ENCODE assay signal across 8 cellular contexts in the genomic region with DNA sequence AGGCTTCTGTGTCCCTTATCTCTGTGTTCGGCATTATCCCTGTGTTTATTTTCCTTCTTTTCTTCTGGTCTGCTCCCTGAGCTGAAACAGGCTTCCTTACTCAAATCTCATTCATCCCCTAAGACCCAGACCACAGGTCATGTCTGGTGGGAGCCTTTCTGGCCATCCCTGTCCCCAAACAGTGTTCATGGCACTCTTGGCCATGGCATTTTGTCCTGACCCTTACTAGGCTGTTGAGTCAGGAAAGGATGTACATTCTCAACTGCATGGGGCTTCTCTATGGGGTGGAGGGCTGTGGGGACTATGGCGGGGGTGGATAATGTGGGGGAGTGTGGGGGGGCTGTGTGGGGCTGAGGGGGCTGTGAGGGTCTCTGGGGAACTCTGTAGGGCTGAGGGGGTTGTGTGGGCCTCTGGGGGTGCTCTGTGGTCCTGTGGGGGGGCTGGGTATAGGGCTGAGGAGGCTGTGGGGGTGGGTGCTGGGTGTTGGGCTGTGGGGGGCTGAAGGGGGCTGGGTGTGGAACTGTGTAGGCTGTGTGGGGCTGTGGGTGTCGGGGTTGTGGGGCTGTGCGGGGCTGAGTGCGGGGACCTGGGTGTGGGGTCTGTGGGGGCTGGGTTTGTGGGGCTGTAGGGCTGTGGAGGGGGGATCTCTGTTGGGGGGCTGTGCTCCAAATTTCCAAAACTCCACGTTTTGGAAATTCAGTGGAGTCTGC.
A peak's percentile ranks its signal among the peaks of the same experiment; 100 is the strongest.
DNase-seq lines count a peak whose midpoint lies in the region; ATAC-seq and TF ChIP-seq lines count a peak whose summit lies in the region.

No MANE protein-coding gene starts in this region.

- peaks cover 7% of the 10 kb centered on the region for H3K9me3 Mint-ChIP-seq in T-helper 1 cell treated with Interleukin-12 subunit alpha and Interleukin-12 subunit beta and Interleukin-4 antibody, amounts not matched to agents 30 μg/mL and 1 μg/mL, for 36 hours
- peaks cover 3% of the 10 kb centered on the region for H3K9me3 Mint-ChIP-seq in activated naive CD8-positive, alpha-beta T cell treated with anti-CD3 and anti-CD28 coated beads, Interleukin-2, amount 10 ng/mL, durations not matched to agents 7 days and 5 days
- no peaks in the 10 kb centered on the region for H3K9me3 Mint-ChIP-seq in stimulated activated effector memory CD8-positive, alpha-beta T cell treated with anti-CD3 and anti-CD28 coated beads, Interleukin-12 subunit alpha, Interleukin-12 subunit beta, amount 100 ng/mL, for 72 hours

- H3K4me3 Mint-ChIP-seq in T-helper 1 cell treated with Interleukin-12 subunit alpha and Interleukin-12 subunit beta and Interleukin-4 antibody, amounts not matched to agents 30 μg/mL and 1 μg/mL, for 36 hours: peak overlapping the region; percentile 43
- H3K4me3 Mint-ChIP-seq in activated naive CD8-positive, alpha-beta T cell treated with anti-CD3 and anti-CD28 coated beads, Interleukin-2, amount 10 ng/mL, durations not matched to agents 7 days and 5 days: peak overlapping the region; percentile 19
- peak overlapping the region; percentile 86 for H3K4me3 Mint-ChIP-seq in stimulated activated effector memory CD8-positive, alpha-beta T cell treated with anti-CD3 and anti-CD28 coated beads, Interleukin-12 subunit alpha, Interleukin-12 subunit beta, amount 100 ng/mL, for 72 hours

- no peak for TF ChIP-seq CTCF in lower leg skin (IDR thresholded peaks at IDR 0.05)

- H3K27me3 Mint-ChIP-seq in T-helper 1 cell treated with Interleukin-12 subunit alpha and Interleukin-12 subunit beta and Interleukin-4 antibody, amounts not matched to agents 30 μg/mL and 1 μg/mL, for 36 hours (ENCODE audit: low read depth): no peaks in the 10 kb centered on the region
- H3K27me3 Mint-ChIP-seq in activated naive CD8-positive, alpha-beta T cell treated with anti-CD3 and anti-CD28 coated beads, Interleukin-2, amount 10 ng/mL, durations not matched to agents 7 days and 5 days: no peaks in the 10 kb centered on the region

- no peak for ATAC-seq in activated naive CD8-positive, alpha-beta T cell treated with anti-CD3 and anti-CD28 coated beads, Interleukin-2, amount 10 ng/mL, durations not matched to agents 7 days and 5 days (ENCODE audit: low read depth)
- ATAC-seq in stimulated activated effector memory CD8-positive, alpha-beta T cell treated with anti-CD3 and anti-CD28 coated beads, Interleukin-12 subunit alpha, Interleukin-12 subunit beta, amount 100 ng/mL, for 72 hours: no peak
- ATAC-seq in HG02610 (IDR thresholded peaks at IDR 0.05; ENCODE audit: unreplicated experiment) (no peak), GM18873 (IDR thresholded peaks at IDR 0.05; ENCODE audit: low FRiP score, unreplicated experiment) (no peak)

- no peak overlapping the region for H3K4me3 ChIP-seq in lower leg skin (ENCODE audit: low read depth, poor library complexity, severe bottlenecking)

- peaks cover 48% of the 10 kb centered on the region for H3K4me1 Mint-ChIP-seq in T-helper 1 cell treated with Interleukin-12 subunit alpha and Interleukin-12 subunit beta and Interleukin-4 antibody, amounts not matched to agents 30 μg/mL and 1 μg/mL, for 36 hours (ENCODE audit: low read depth)
- H3K4me1 Mint-ChIP-seq in activated naive CD8-positive, alpha-beta T cell treated with anti-CD3 and anti-CD28 coated beads, Interleukin-2, amount 10 ng/mL, durations not matched to agents 7 days and 5 days: peaks cover 48% of the 10 kb centered on the region
- H3K4me1 Mint-ChIP-seq in stimulated activated effector memory CD8-positive, alpha-beta T cell treated with anti-CD3 and anti-CD28 coated beads, Interleukin-12 subunit alpha, Interleukin-12 subunit beta, amount 100 ng/mL, for 72 hours: peaks cover 63% of the 10 kb centered on the region

- H3K27ac Mint-ChIP-seq in T-helper 1 cell treated with Interleukin-12 subunit alpha and Interleukin-12 subunit beta and Interleukin-4 antibody, amounts not matched to agents 30 μg/mL and 1 μg/mL, for 36 hours: peak overlapping the region; percentile 49
- peak overlapping the region; percentile 52 for H3K27ac Mint-ChIP-seq in activated naive CD8-positive, alpha-beta T cell treated with anti-CD3 and anti-CD28 coated beads, Interleukin-2, amount 10 ng/mL, durations not matched to agents 7 days and 5 days
- H3K27ac Mint-ChIP-seq in stimulated activated effector memory CD8-positive, alpha-beta T cell treated with anti-CD3 and anti-CD28 coated beads, Interleukin-12 subunit alpha, Interleukin-12 subunit beta, amount 100 ng/mL, for 72 hours: no peak overlapping the region

- WGBS in lower leg skin, 2 donors: 72 to 80% methylated on average over 5 to 6 of the region's 6 CpGs

- POLR2A ChIA-PET in activated naive CD8-positive, alpha-beta T cell treated with anti-CD3 and anti-CD28 coated beads, Interleukin-2, amount 10 ng/mL, durations not matched to agents 7 days and 5 days (lab: Charles Lee): interaction anchor here (1.4 to 3.2 kb wide), 4 partner anchors 10 to 43 kb away, joined by 5 to 76 read pairs (median 27); no protein-coding TSS in a partner anchor

- intact Hi-C loops in lower leg skin (cut with DNase I; ENCODE audit: low total_unique reads): no loop called here

- no peak for TF ChIP-seq POLR2A in lower leg skin (IDR thresholded peaks at IDR 0.05)

- H3K36me3 Mint-ChIP-seq in T-helper 1 cell treated with Interleukin-12 subunit alpha and Interleukin-12 subunit beta and Interleukin-4 antibody, amounts not matched to agents 30 μg/mL and 1 μg/mL, for 36 hours (ENCODE audit: low read depth): peaks cover 18% of the 10 kb centered on the region
- H3K36me3 Mint-ChIP-seq in activated naive CD8-positive, alpha-beta T cell treated with anti-CD3 and anti-CD28 coated beads, Interleukin-2, amount 10 ng/mL, durations not matched to agents 7 days and 5 days: peaks cover 12% of the 10 kb centered on the region
- no peaks in the 10 kb centered on the region for H3K36me3 Mint-ChIP-seq in stimulated activated effector memory CD8-positive, alpha-beta T cell treated with anti-CD3 and anti-CD28 coated beads, Interleukin-12 subunit alpha, Interleukin-12 subunit beta, amount 100 ng/mL, for 72 hours

- DNase-seq in T-helper 1 cell: no peak
- no peak for DNase-seq in activated naive CD8-positive, alpha-beta T cell treated with anti-CD3 and anti-CD28 coated beads, Interleukin-2, amount 10 ng/mL, durations not matched to agents 7 days and 5 days
- peak; percentile 16 to 82 for DNase-seq in lower leg skin (ENCODE audit: low spot score in 2 of 2)
- peak; percentile 0 to 44 for DNase-seq in stimulated activated effector memory CD8-positive, alpha-beta T cell treated with anti-CD3 and anti-CD28 coated beads, Interleukin-12 subunit alpha, Interleukin-12 subunit beta, amount 100 ng/mL, for 72 hours (ENCODE audit: low spot score in 2 of 2)
- DNase-seq in activated CD4-positive, alpha-beta T cell treated with anti-CD3 and anti-CD28 coated beads, Interleukin-2, amount 50 U/mL, for 4 hours: no peak

Comparison
In these comparisons a context has a peak if more than half of its experiments do, and no peak if none do; other contexts are left out.
1. H3K4me3 Mint-ChIP-seq: peak in every context shown above with its lines; median percentile 86 in stimulated activated effector memory CD8-positive, alpha-beta T cell treated with anti-CD3 and anti-CD28 coated beads, Interleukin-12 subunit alpha, Interleukin-12 subunit beta, amount 100 ng/mL, for 72 hours; 43 in T-helper 1 cell treated with Interleukin-12 subunit alpha and Interleukin-12 subunit beta and Interleukin-4 antibody, amounts not matched to agents 30 μg/mL and 1 μg/mL, for 36 hours; 19 in activated naive CD8-positive, alpha-beta T cell treated with anti-CD3 and anti-CD28 coated beads, Interleukin-2, amount 10 ng/mL, durations not matched to agents 7 days and 5 days.
2. DNase-seq: peak in lower leg skin (2 of 2) and stimulated activated effector memory CD8-positive, alpha-beta T cell treated with anti-CD3 and anti-CD28 coated beads, Interleukin-12 subunit alpha, Interleukin-12 subunit beta, amount 100 ng/mL, for 72 hours (2 of 2); none in T-helper 1 cell (0 of 5), activated naive CD8-positive, alpha-beta T cell treated with anti-CD3 and anti-CD28 coated beads, Interleukin-2, amount 10 ng/mL, durations not matched to agents 7 days and 5 days (single experiment) and activated CD4-positive, alpha-beta T cell treated with anti-CD3 and anti-CD28 coated beads, Interleukin-2, amount 50 U/mL, for 4 hours (0 of 2).